In genomic region chr4:139281212-139281611, GRCh38 we compare ENCODE assay signal across 12 cellular contexts. TPM values are rescaled to one million over a fixed set of nuclear protein-coding genes. Genes with fewer than 3 reads are reported as not detected.
DNase-seq lines count a peak whose midpoint lies in the region; ATAC-seq and TF ChIP-seq lines count a peak whose summit lies in the region.
"Had no signal": no experiment of that assay in that cellular context is flagged by ENCODE, and none has a peak within 500 bp of the region (broad histone marks: within the 10 kb centered on the region; RNA-seq: fewer than 3 reads in every experiment).

No MANE protein-coding gene starts in this region.

- H3K36me3 ChIP-seq in GM23248 (ENCODE audit: low read depth) (no peaks in the 10 kb centered on the region), MM.1S (replicated peaks; ENCODE audit: insufficient read depth, low read length) (no peaks in the 10 kb centered on the region)

- no peaks in the 10 kb centered on the region for H4K20me1 ChIP-seq in GM23248 (ENCODE audit: insufficient read depth)
- no peaks in the 10 kb centered on the region for H4K20me1 ChIP-seq in MM.1S (ENCODE audit: insufficient read depth, low read length)

- ATAC-seq in GM19035 (IDR thresholded peaks at IDR 0.05; ENCODE audit: unreplicated experiment) = no peak

- H3K4me1 Mint-ChIP-seq in nephron progenitor cell = peaks cover 14% of the 10 kb centered on the region

- in situ Hi-C loops in GM23248 (cut with MboI) = no loop called here

- H3K4me3 ChIP-seq in GM23248 = no peak overlapping the region
- H3K4me3 ChIP-seq in MM.1S (ENCODE audit: low read length) = no peak overlapping the region
- H3K4me3 ChIP-seq in cardiac fibroblast (replicated peaks in 1 of 2; ENCODE audit: low read depth in 2 of 2, low read length in 2 of 2) = no peak overlapping the region

- H3K4me1 ChIP-seq in GM23248 (ENCODE audit: insufficient read depth) = peaks cover 25% of the 10 kb centered on the region
- H3K4me1 ChIP-seq in MM.1S (ENCODE audit: low read length) = peaks cover 7% of the 10 kb centered on the region

- H3K9me3 Mint-ChIP-seq in nephron progenitor cell = peaks cover 14% of the 10 kb centered on the region

- H3K9ac ChIP-seq in GM23248 (no peak overlapping the region), MM.1S (ENCODE audit: low read length) (no peak overlapping the region)

- DNase-seq in GM23248 (no peak), MM.1S (no peak), cardiac fibroblast (ENCODE audit: low read depth in 2 of 2) (no peak), nephron progenitor cell (no peak), germinal center (ENCODE audit: low spot score) (no peak), HuH-7 (ENCODE audit: low spot score) (no peak), retina (no peak)
- DNase-seq: activated CD4-positive, alpha-beta T cell treated with anti-CD3 and anti-CD28 coated beads, Interleukin-2, amount 50 U/mL, for 48 hours; activated naive CD4-positive, alpha-beta T cell treated with Interleukin-2 at 50 U/mL for 16 hours; NCI-H2081 treated with DMSO at 0.1 percent for 48 hours had no signal

- WGBS in GM23248 (ENCODE audit: low coverage in 1 of 2, low lambda C conversion rate in 2 of 2, missing lambda C conversion rate in 2 of 2), 2 experiments = 68 to 69% methylated on average over 2 of the region's 2 CpGs

- peaks cover 13% of the 10 kb centered on the region for H3K36me3 Mint-ChIP-seq in nephron progenitor cell (ENCODE audit: low read depth)

- no peaks in the 10 kb centered on the region for H3K9me3 ChIP-seq in GM23248 (ENCODE audit: low read depth)
- H3K9me3 ChIP-seq in MM.1S (replicated peaks; ENCODE audit: insufficient read depth, low read length) = no peaks in the 10 kb centered on the region

- H3K27ac ChIP-seq in GM23248 (no peak overlapping the region), MM.1S (ENCODE audit: low read length) (no peak overlapping the region)

- H3K4me2 ChIP-seq in GM23248 (ENCODE audit: unreplicated experiment) = peak overlapping the region; percentile 22
- H3K4me2 ChIP-seq in MM.1S (ENCODE audit: low read depth, low read length) = no peak overlapping the region

- TF ChIP-seq CTCF in MM.1S (IDR thresholded peaks at IDR 0.05; ENCODE audit: low read length) (0 out of 2 replicates have a peak, but pooled peaks have one; percentile 18), cardiac fibroblast (IDR thresholded peaks at IDR 0.05; ENCODE audit: low read depth, low read length) (peak; percentile 7), nephron progenitor cell (IDR thresholded peaks at IDR 0.05) (peak; percentile 18)

- H3F3A ChIP-seq in GM23248 (ENCODE audit: insufficient read depth) = peaks cover 28% of the 10 kb centered on the region
- no peaks in the 10 kb centered on the region for H3F3A ChIP-seq in MM.1S (ENCODE audit: insufficient read depth, low read length)

- no peaks in the 10 kb centered on the region for H3K79me2 ChIP-seq in GM23248 (ENCODE audit: insufficient read depth)
- no peaks in the 10 kb centered on the region for H3K79me2 ChIP-seq in MM.1S (ENCODE audit: low read length)

- peaks cover 72% of the 10 kb centered on the region for H3K27me3 Mint-ChIP-seq in nephron progenitor cell (ENCODE audit: low read depth, poor library complexity)

- H3K4me3 Mint-ChIP-seq in nephron progenitor cell = peak overlapping the region; percentile 36

- 0 out of 2 replicates have a peak overlapping the region, but pooled peaks have one; percentile 1 for H2AFZ ChIP-seq in GM23248
- H2AFZ ChIP-seq in MM.1S (ENCODE audit: low read length) = no peak overlapping the region

- H3K9me2 ChIP-seq in GM23248 (ENCODE audit: insufficient read depth) (no peaks in the 10 kb centered on the region), MM.1S (replicated peaks; ENCODE audit: insufficient read depth, low read length) (no peaks in the 10 kb centered on the region)

- no peak overlapping the region for H3K27ac Mint-ChIP-seq in nephron progenitor cell

- H3K27me3 ChIP-seq in GM23248 (replicated peaks; ENCODE audit: insufficient read depth) (no peaks in the 10 kb centered on the region), MM.1S (replicated peaks; ENCODE audit: insufficient read depth, low read length) (no peaks in the 10 kb centered on the region)

RNA-seq across cellular contexts. Expression of gene MGARP, which starts 1.2 kb away (rescaled TPM):
- 2.1 and 2.4 TPM in 2 replicates for total RNA-seq in GM23248 (2014; rRNA removed; shearing (Covaris generic))
- 2.9 TPM in 2 replicates for polyA plus RNA-seq in GM23248 (2016; fragmentation: Nextera tagmentation; extraction: Ambion mirVana)
- total RNA-seq: skeletal muscle tissue had no signal

RNA-seq across cellular contexts. Expression of gene NAA15, which starts 20.1 kb away (rescaled TPM):
- 29.2 and 30.1 TPM in 2 replicates for total RNA-seq in GM23248 (2014; rRNA removed; shearing (Covaris generic))
- 32.3 and 32.8 TPM in 2 replicates for polyA plus RNA-seq in GM23248 (2016; fragmentation: Nextera tagmentation; extraction: Ambion mirVana)

RNA-seq across cellular contexts. Expression of gene NDUFC1, which starts 21.1 kb away (rescaled TPM):
- 23.0 and 38.0 TPM in 2 replicates for total RNA-seq in GM23248 (2014; rRNA removed; shearing (Covaris generic))
- 222 and 225 TPM in 2 replicates for polyA plus RNA-seq in GM23248 (2016; fragmentation: Nextera tagmentation; extraction: Ambion mirVana)
